Comparison of ENCODE assay signal across 22 cellular contexts in genomic region chr17:12994341-12995074, GRCh38. TPM values are rescaled to one million over a fixed set of nuclear protein-coding genes. Genes with fewer than 3 reads are reported as not detected.
DNase-seq lines count a peak whose midpoint lies in the region; ATAC-seq, FAIRE-seq and TF ChIP-seq lines count a peak whose summit lies in the region.
"Had no signal": no experiment of that assay in that cellular context is flagged by ENCODE, and none has a peak within 500 bp of the region (broad histone marks: within the 10 kb centered on the region; RNA-seq: fewer than 3 reads in every experiment).

No MANE protein-coding gene starts in this region.

- no peaks in the 10 kb centered on the region for H4K20me1 ChIP-seq in HepG2 (ENCODE audit: insufficient read depth, low read length)

- no peaks in the 10 kb centered on the region for H3K79me2 ChIP-seq in HepG2 (ENCODE audit: insufficient read depth, low read length)

- peak overlapping the region; percentile 69 for H3K27ac Mint-ChIP-seq in central memory CD8-positive, alpha-beta T cell (ENCODE audit: low read depth)
- peak overlapping the region; percentile 42 for H3K27ac Mint-ChIP-seq in nephron progenitor cell
- H3K27ac Mint-ChIP-seq: GM23338 had no signal

- no peaks in the 10 kb centered on the region for H3K9me3 Mint-ChIP-seq in central memory CD8-positive, alpha-beta T cell
- H3K9me3 Mint-ChIP-seq in nephron progenitor cell, result no peaks in the 10 kb centered on the region
- H3K9me3 Mint-ChIP-seq: GM23338 had no signal

- DNase-seq in HepG2 (ENCODE audit: low spot score), result no peak
- no peak for DNase-seq in right lobe of liver
- no peak for DNase-seq in central memory CD8-positive, alpha-beta T cell (ENCODE audit: low spot score in 2 of 2)
- no peak for DNase-seq in nephron progenitor cell
- no peak for DNase-seq in NCI-H226
- DNase-seq in NCI-H187 treated with DMSO at 0.1 percent for 48 hours (lab: John Stamatoyannopoulos, UW), result no peak
- DNase-seq: Calu3, DMS79 treated with DMSO at 0.1 percent for 48 hours, GF-D8, Karpas-422, NCI-H1092 treated with DMSO at 0.1 percent for 48 hours, NCI-H146, NCI-H2029, NCI-H526 treated with DMSO at 0.1 percent for 48 hours, PC-9, SJCRH30 had no signal

- ATAC-seq in HepG2 (no peak), right lobe of liver (no peak), HG02610 (IDR thresholded peaks at IDR 0.05; ENCODE audit: unreplicated experiment) (no peak)
- ATAC-seq in central memory CD8-positive, alpha-beta T cell (replicated peaks; ENCODE audit: extremely low read depth, poor library complexity, severe bottlenecking), result no peak
- ATAC-seq: GM23338, Right ventricle myocardium inferior, SK-N-SH treated with all-trans-retinoic acid at 6 μM for 48 hours had no signal

- intact Hi-C loops in HepG2 (cut with micrococcal nuclease; ENCODE audit: unreplicated experiment), result no loop called here
- intact Hi-C loops in right lobe of liver (cut with DNase I), result no loop called here

- no peak for FAIRE-seq in HepG2 (lab: Jason Lieb, UNC)
- FAIRE-seq: GM12891 had no signal

- in situ Hi-C loops in HepG2 (cut with HindIII; ENCODE audit: extremely low pct_ligation_motif_present, low pct_unique_long_range_greater_than_20kb), result no loop called here

- H3K36me3 ChIP-seq in HepG2 (replicated peaks in 1 of 2; ENCODE audit: control insufficient read depth in 1 of 2, insufficient read depth in 2 of 2, low read length in 2 of 2) (peaks cover 26 to 78% of the 10 kb centered on the region in 2 experiments), right lobe of liver (peaks cover 0 to 83% (median 37%) of the 10 kb centered on the region in 4 donors)

- POLR2A ChIA-PET in HepG2 (lab: Yijun Ruan, JAX), result no interaction called here

- no peaks in the 10 kb centered on the region for H3K27me3 Mint-ChIP-seq in central memory CD8-positive, alpha-beta T cell
- peaks cover 8% of the 10 kb centered on the region for H3K27me3 Mint-ChIP-seq in nephron progenitor cell (ENCODE audit: low read depth, poor library complexity)

- no peak for TF ChIP-seq EP300 in HepG2 (IDR thresholded peaks at IDR 0.05; ENCODE audit: low read depth in 2 of 2, low read length in 2 of 2)
- no peak for TF ChIP-seq EP300 in HepG2 (CRISPR knock-in tag; IDR thresholded peaks at IDR 0.05; ENCODE audit: borderline replicate concordance)

- H3K9me3 ChIP-seq in HepG2 (ENCODE audit: low read length) (no peaks in the 10 kb centered on the region), right lobe of liver (no peaks in the 10 kb centered on the region)
- H3K9me3 ChIP-seq: HAP-1, SJCRH30 had no signal

- no peak for TF ChIP-seq RAD21 in HepG2 (CRISPR knock-in tag; IDR thresholded peaks at IDR 0.05)

- CTCF ChIA-PET in HepG2 (lab: Yijun Ruan, JAX; ENCODE audit: low intra/inter-chr PET ratio, low total read pairs), result no interaction called here

- H2AFZ ChIP-seq in HepG2 (ENCODE audit: low read length), result no peak overlapping the region
- H2AFZ ChIP-seq: GM23338, PC-9 had no signal

- no TSS peak for BruUV-seq in HepG2 (replicated peaks; lab: Mats Ljungman, UMichigan)

- peaks cover 9% of the 10 kb centered on the region for H3K4me1 ChIP-seq in HepG2 (ENCODE audit: insufficient read depth, low read length)
- peaks cover 0 to 14% (median 6%) of the 10 kb centered on the region in 4 donors for H3K4me1 ChIP-seq in right lobe of liver
- H3K4me1 ChIP-seq: HAP-1, SJCRH30 had no signal

- WGBS in HepG2 (ENCODE audit: low lambda C conversion rate), result 96% methylated on average over 19 of the region's 19 CpGs
- 80% methylated on average over 1 of the region's 19 CpGs for WGBS in right lobe of liver (ENCODE audit: insufficient coverage, low coverage, low lambda C conversion rate, missing lambda C conversion rate)

- no peak overlapping the region for H3K4me2 ChIP-seq in HepG2 (ENCODE audit: low read depth, low read length)
- H3K4me2 ChIP-seq: GM23338, PC-9 had no signal

- TF ChIP-seq CTCF in HepG2 (CRISPR knock-in tag; IDR thresholded peaks at IDR 0.05), result no peak
- no peak for TF ChIP-seq CTCF in right lobe of liver (IDR thresholded peaks at IDR 0.05)
- no peak for TF ChIP-seq CTCF in nephron progenitor cell (IDR thresholded peaks at IDR 0.05)

- H3K4me3 ChIP-seq in HepG2 (replicated peaks in 1 of 3; ENCODE audit: insufficient read depth in 1 of 3, low read depth in 2 of 3, low read length in 3 of 3), result no peak overlapping the region
- no peak overlapping the region for H3K4me3 ChIP-seq in right lobe of liver
- H3K4me3 ChIP-seq: GM23338, HAP-1, PC-9, SJCRH30 had no signal

- no peak for TF ChIP-seq POLR2A in HepG2 (IDR thresholded peaks at IDR 0.05; ENCODE audit: insufficient read depth in 1 of 2, low read depth in 2 of 2, low read length in 2 of 2)
- TF ChIP-seq POLR2A in right lobe of liver (IDR thresholded peaks at IDR 0.05), result no peak

- H3K27me3 ChIP-seq in HepG2 (ENCODE audit: control insufficient read depth in 1 of 2, insufficient read depth in 2 of 2, low read length in 2 of 2), result no peaks in the 10 kb centered on the region
- H3K27me3 ChIP-seq in right lobe of liver, result no peaks in the 10 kb centered on the region
- H3K27me3 ChIP-seq: SJCRH30 had no signal

- no peak overlapping the region for H3K27ac ChIP-seq in HepG2 (ENCODE audit: extremely low read length, insufficient read depth, low read length)
- H3K27ac ChIP-seq in right lobe of liver, result no peak overlapping the region
- H3K27ac ChIP-seq: PC-9, SJCRH30 had no signal

- H3K36me3 Mint-ChIP-seq in central memory CD8-positive, alpha-beta T cell (ENCODE audit: insufficient read depth), result peaks cover 53% of the 10 kb centered on the region
- peaks cover 76% of the 10 kb centered on the region for H3K36me3 Mint-ChIP-seq in nephron progenitor cell (ENCODE audit: low read depth)

- no peak overlapping the region for H3K4me3 Mint-ChIP-seq in central memory CD8-positive, alpha-beta T cell
- no peak overlapping the region for H3K4me3 Mint-ChIP-seq in nephron progenitor cell
- H3K4me3 Mint-ChIP-seq: GM23338 had no signal

- H3K4me1 Mint-ChIP-seq in central memory CD8-positive, alpha-beta T cell, result no peaks in the 10 kb centered on the region
- H3K4me1 Mint-ChIP-seq in nephron progenitor cell, result peaks cover 4% of the 10 kb centered on the region

- no peak overlapping the region for H3K9ac ChIP-seq in HepG2 (ENCODE audit: insufficient read depth, low read depth, low read length)

TF ChIP-seq in HepG2, 621 proteins besides CTCF, POLR2A, EP300 and RAD21:
- TF ChIP-seq HNRNPUL1 (IDR thresholded peaks at IDR 0.05; ENCODE audit: low read depth, low read length) (no peak), AGO2 (optimal IDR thresholded peaks at IDR 0.05; ENCODE audit: low read depth, low read length) (peak; percentile 45)

RNA-seq across cellular contexts. Expression of gene ELAC2, which starts 23.3 kb away (rescaled TPM):
- total RNA-seq in HepG2 (2016; rRNA removed; fragmentation: Illumina TruSeq; extraction: Trizol), result 42.9 and 50.4 TPM in 2 replicates
- total RNA-seq in HepG2 (2016; cell fraction: cytosol; rRNA removed; fragmentation: Illumina TruSeq; extraction: Trizol; ENCODE audit: low read depth), result 6.8 and 7.4 TPM in 2 replicates
- total RNA-seq in HepG2 (2016; cell fraction: insoluble cytoplasmic fraction; rRNA removed; fragmentation: Illumina TruSeq; extraction: Trizol), result 38.0 and 55.2 TPM in 2 replicates
- 14.0 and 16.1 TPM in 2 replicates for total RNA-seq in HepG2 (2016; cell fraction: membrane; rRNA removed; fragmentation: Illumina TruSeq; extraction: Trizol)
- total RNA-seq in HepG2 (2016; cell fraction: nucleus; rRNA removed; fragmentation: Illumina TruSeq; extraction: Trizol), result 48.8 and 59.2 TPM in 2 replicates
- 35.6 and 45.1 TPM in 2 replicates for polyA plus RNA-seq in HepG2 (2011; rRNA removed)
- polyA plus RNA-seq in HepG2 (2011; cell fraction: cytosol; rRNA removed), result 30.3 and 39.0 TPM in 2 replicates
- polyA plus RNA-seq in HepG2 (2011; cell fraction: nucleus; rRNA removed), result 95.9 and 116 TPM in 2 replicates
- 21.6 and 29.3 TPM in 2 replicates for polyA plus RNA-seq in HepG2 (2012)
- 4.0 and 5.6 TPM in 2 replicates for polyA plus RNA-seq in HepG2 (2016; cell fraction: cytosol; fragmentation: Illumina TruSeq; extraction: Trizol; ENCODE audit: low read depth)
- polyA plus RNA-seq in HepG2 (2016; cell fraction: insoluble cytoplasmic fraction; fragmentation: Illumina TruSeq; extraction: Trizol; ENCODE audit: low read depth), result 33.5 and 45.6 TPM in 2 replicates
- polyA plus RNA-seq in HepG2 (2016; cell fraction: membrane; fragmentation: Illumina TruSeq; extraction: Trizol; ENCODE audit: low read depth), result 8.1 and 11.5 TPM in 2 replicates
- polyA plus RNA-seq in HepG2 (2016; cell fraction: nucleus; fragmentation: Illumina TruSeq; extraction: Trizol; ENCODE audit: insufficient read depth, low read depth), result 86.8 and 92.4 TPM in 2 replicates
- 155 and 322 TPM in 2 replicates for polyA minus RNA-seq in HepG2 (2011; rRNA and poly(A)+ RNA removed; ENCODE audit: low replicate concordance)
- polyA minus RNA-seq in HepG2 (2011; cell fraction: cytosol; rRNA and poly(A)+ RNA removed), result 23.6 and 23.8 TPM in 2 replicates
- polyA minus RNA-seq in HepG2 (2011; cell fraction: nucleus; rRNA and poly(A)+ RNA removed), result 42.5 and 49.9 TPM in 2 replicates
- 10 to 100 TPM; 28.7 to 72.8 (median 36.2) TPM for total RNA-seq in right lobe of liver
